ENCODE assay signal across 8 cellular contexts in genomic region chr2:47784349-47784851, GRCh38. TPM values are rescaled to one million over a fixed set of nuclear protein-coding genes. Genes with fewer than 3 reads are reported as not detected.
DNase-seq lines count a peak whose midpoint lies in the region; ATAC-seq and TF ChIP-seq lines count a peak whose summit lies in the region.

No MANE protein-coding gene starts in this region.

- no peak overlapping the region for H2AK5ac ChIP-seq in trophoblast cell (ENCODE audit: low read length)

- no peak overlapping the region for H4K8ac ChIP-seq in trophoblast cell (ENCODE audit: low read depth, low read length)

- H3K4me1 ChIP-seq in RWPE2 (ENCODE audit: insufficient read depth, poor library complexity, severe bottlenecking) (no peaks in the 10 kb centered on the region), fibroblast of lung (ENCODE audit: control insufficient read depth, extremely low read depth, insufficient read depth, low read length) (no peaks in the 10 kb centered on the region), trophoblast cell (ENCODE audit: control insufficient read depth in 1 of 2, insufficient read depth in 2 of 2, low read length in 2 of 2) (no peaks in the 10 kb centered on the region)

- H2BK12ac ChIP-seq in trophoblast cell (ENCODE audit: low read length) = no peak overlapping the region

- H3K27ac ChIP-seq in RWPE2 (ENCODE audit: poor library complexity, severe bottlenecking) (no peak overlapping the region), fibroblast of lung (ENCODE audit: insufficient read depth, low read length) (peak overlapping the region; percentile 54), trophoblast cell (ENCODE audit: low read depth, low read length) (no peak overlapping the region)

- no CpG with 5 or more reads among the region's 28 CpGs for WGBS in trophoblast cell (ENCODE audit: extremely low coverage, insufficient coverage, insufficient read length)

- peaks cover 9% of the 10 kb centered on the region for H3K79me1 ChIP-seq in trophoblast cell (ENCODE audit: low read length)

- no peak overlapping the region for H3K14ac ChIP-seq in trophoblast cell (ENCODE audit: low read length)

- DNase-seq in DMS79 treated with DMSO at 0.1 percent for 48 hours (lab: John Stamatoyannopoulos, UW) (peak; percentile 41), RWPE2 (ENCODE audit: low spot score) (no peak), fibroblast of lung (ENCODE audit: low read depth in 2 of 2) (peak; percentile 42 to 44), trophoblast cell (peak; percentile 26 to 52), NCI-H510A (lab: John Stamatoyannopoulos, UW) (no peak), NCI-H1105 (lab: John Stamatoyannopoulos, UW) (no peak), cortex of kidney (lab: John Stamatoyannopoulos, UW) (no peak)

- peak overlapping the region; percentile 81 for H3K4me3 ChIP-seq in RWPE2 (ENCODE audit: severe bottlenecking)
- H3K4me3 ChIP-seq in fibroblast of lung (replicated peaks in 1 of 4; ENCODE audit: control extremely low read depth in 1 of 4, insufficient read depth in 1 of 4, low read depth in 3 of 4, low read length in 4 of 4) = peak overlapping the region; percentile 67 to 88 (median 78)
- H3K4me3 ChIP-seq in trophoblast cell (ENCODE audit: low read depth, low read length) = peak overlapping the region; percentile 86

- ATAC-seq in RWPE2 (ENCODE audit: low read depth) (no peak), GM19452 (IDR thresholded peaks at IDR 0.05; ENCODE audit: unreplicated experiment) (no peak)

- H2AFZ ChIP-seq in fibroblast of lung (ENCODE audit: low read length) (no peak overlapping the region), trophoblast cell (ENCODE audit: insufficient read depth, low read length, poor library complexity) (no peak overlapping the region)

- H3K27me3 ChIP-seq in RWPE2 (ENCODE audit: insufficient read depth, poor library complexity, severe bottlenecking) (no peaks in the 10 kb centered on the region), fibroblast of lung (ENCODE audit: control insufficient read depth, insufficient read depth, low read length) (no peaks in the 10 kb centered on the region), trophoblast cell (ENCODE audit: insufficient read depth, low read length) (no peaks in the 10 kb centered on the region)

- no peaks in the 10 kb centered on the region for H4K20me1 ChIP-seq in fibroblast of lung (ENCODE audit: control insufficient read depth, extremely low read depth, insufficient read depth, low read length)

- H3K18ac ChIP-seq in trophoblast cell (ENCODE audit: low read length) = no peak overlapping the region

- H3K4ac ChIP-seq in trophoblast cell (ENCODE audit: low read depth, low read length) = peak overlapping the region; percentile 96

- H3K4me2 ChIP-seq in fibroblast of lung (ENCODE audit: extremely low read depth, insufficient read depth, low read length) (peak overlapping the region; percentile 75), trophoblast cell (ENCODE audit: low read length) (peak overlapping the region; percentile 90)

- H4K91ac ChIP-seq in trophoblast cell (ENCODE audit: low read depth, low read length) = no peak overlapping the region

- H2BK120ac ChIP-seq in trophoblast cell (ENCODE audit: insufficient read depth, low read length, poor library complexity) = no peak overlapping the region

- H3K9me3 ChIP-seq in RWPE2 (ENCODE audit: severe bottlenecking) = no peaks in the 10 kb centered on the region
- no peaks in the 10 kb centered on the region for H3K9me3 ChIP-seq in fibroblast of lung (ENCODE audit: control insufficient read depth, insufficient read depth, low read depth, low read length)
- no peaks in the 10 kb centered on the region for H3K9me3 ChIP-seq in trophoblast cell (ENCODE audit: insufficient read depth, low read depth, low read length)

- TF ChIP-seq CTCF in RWPE2 (IDR thresholded peaks at IDR 0.05; ENCODE audit: poor library complexity, severe bottlenecking) = no peak
- no peak for TF ChIP-seq CTCF in fibroblast of lung (conservative IDR thresholded peaks at IDR 0.05 in 1 of 2, IDR thresholded peaks at IDR 0.05 in 1 of 2; ENCODE audit: low read depth in 1 of 2, low read length in 2 of 2)

- H3K36me3 ChIP-seq in RWPE2 (ENCODE audit: low read depth) = peaks cover 23% of the 10 kb centered on the region
- no peaks in the 10 kb centered on the region for H3K36me3 ChIP-seq in fibroblast of lung (ENCODE audit: control insufficient read depth, insufficient read depth, low read length)
- H3K36me3 ChIP-seq in trophoblast cell (ENCODE audit: control insufficient read depth in 1 of 2, insufficient read depth in 2 of 2, low read length in 2 of 2) = peaks cover 3 to 7% of the 10 kb centered on the region in 2 experiments

- H4K12ac ChIP-seq in trophoblast cell (ENCODE audit: low read depth, low read length) = no peak overlapping the region

- H3K23ac ChIP-seq in trophoblast cell (ENCODE audit: low read length) = no peak overlapping the region

- H2BK5ac ChIP-seq in trophoblast cell (ENCODE audit: low read depth, low read length, poor library complexity) = no peak overlapping the region

- peak overlapping the region; percentile 71 for H3K9ac ChIP-seq in fibroblast of lung (ENCODE audit: insufficient read depth, low read length)
- no peak overlapping the region for H3K9ac ChIP-seq in trophoblast cell (ENCODE audit: low read length)

- peaks cover 45% of the 10 kb centered on the region for H3K79me2 ChIP-seq in fibroblast of lung (ENCODE audit: control insufficient read depth, insufficient read depth, low read length)
- peaks cover 34% of the 10 kb centered on the region for H3K79me2 ChIP-seq in trophoblast cell (ENCODE audit: control insufficient read depth, insufficient read depth, low read length, poor library complexity)

RNA-seq across cellular contexts. Expression of gene MSH6, which starts 1.5 kb away (rescaled TPM):
- 29.4 and 33.6 TPM in 2 replicates for total RNA-seq in fibroblast of lung
- 37.4 and 37.9 TPM in 2 replicates for polyA plus RNA-seq in fibroblast of lung
- polyA plus RNA-seq in fibroblast of lung (2012) = 41.5 and 48.6 TPM in 2 replicates
- polyA minus RNA-seq in fibroblast of lung (ENCODE audit: low replicate concordance) = 7.6 and 17.2 TPM in 2 replicates
- polyA plus RNA-seq in trophoblast cell (2013) = 49.7 and 51.0 TPM in 2 replicates

Comparison
In these comparisons a context has a peak if more than half of its experiments do, and no peak if none do; other contexts are left out.
1. DNase-seq: peak in DMS79 treated with DMSO at 0.1 percent for 48 hours (single experiment), fibroblast of lung (2 of 2) and trophoblast cell (2 of 2); none in RWPE2 (single experiment), NCI-H510A (single experiment), NCI-H1105 (single experiment) and cortex of kidney (single experiment).
2. Peak in every context shown above with its lines, with median percentiles within 50 percentile points of each other: H3K4me3 ChIP-seq.